26 cellular contexts compared by ENCODE assay signal in genomic region chr5:73431204-73431851, GRCh38. TPM values are rescaled to one million over a fixed set of nuclear protein-coding genes. Genes with fewer than 3 reads are reported as not detected.
"Had no signal": no experiment of that assay in that cellular context is flagged by ENCODE, and none has a peak within 500 bp of the region (broad histone marks: within the 10 kb centered on the region; RNA-seq: fewer than 3 reads in every experiment).

No MANE protein-coding gene starts in this region.

- H3K27ac ChIP-seq: coronary artery, esophagus muscularis mucosa, gastrocnemius medialis, heart left ventricle, hepatocyte, neural progenitor cell, prostate gland, sigmoid colon, stomach, thyroid gland, vagina had no signal

- H3K9ac ChIP-seq: neural progenitor cell had no signal

- H3K4me3 ChIP-seq: coronary artery, esophagus muscularis mucosa, gastrocnemius medialis, heart left ventricle, hepatocyte, lung, mucosa of descending colon, neural progenitor cell, prostate gland, sigmoid colon, stomach, thyroid gland, vagina had no signal

- H2AFZ ChIP-seq: hepatocyte, neural progenitor cell had no signal

- ATAC-seq: gastrocnemius medialis; heart left ventricle; left lobe of liver; mucosa of descending colon; right cardiac atrium; stimulated activated effector memory CD8-positive, alpha-beta T cell treated with anti-CD3 and anti-CD28 coated beads, Interleukin-12 subunit alpha, Interleukin-12 subunit beta, amount 100 ng/mL, for 72 hours had no signal

- H3K4me2 ChIP-seq: hepatocyte, neural progenitor cell had no signal

- H3K36me3 ChIP-seq: esophagus muscularis mucosa, gastrocnemius medialis, heart left ventricle, neural progenitor cell, prostate gland, sigmoid colon, stomach, thyroid gland, vagina had no signal

- H3K4me1 ChIP-seq: gastrocnemius medialis, prostate gland, thyroid gland had no signal

- H3K79me2 ChIP-seq: hepatocyte had no signal

- H3K9me3 ChIP-seq: esophagus muscularis mucosa, gastrocnemius medialis, heart left ventricle, mucosa of descending colon, prostate gland, sigmoid colon, stomach, thyroid gland, vagina had no signal

- DNase-seq: dermis blood vessel endothelial cell; effector memory CD4-positive, alpha-beta T cell; gastrocnemius medialis; heart left ventricle; kidney; mesenchymal stem cell; mucosa of descending colon; naive B cell; right cardiac atrium; sigmoid colon; stimulated activated CD4-positive, alpha-beta T cell treated with anti-CD3 and anti-CD28 coated beads, Interleukin-2, amount 100 ng/mL, for 24 hours; stimulated activated CD4-positive, alpha-beta T cell treated with anti-CD3 and anti-CD28 coated beads, Interleukin-4, amount 100 ng/mL, for 24 hours; stimulated activated naive CD4-positive, alpha-beta T cell treated with Interleukin-2 at 50 U/mL for 16 hours; stomach; thyroid gland; trophoblast cell had no signal

RNA-seq across cellular contexts. Expression of gene FOXD1, which starts 17.2 kb away (rescaled TPM):
- total RNA-seq: left lobe of liver, liver, right cardiac atrium, vagina had no signal
- polyA plus RNA-seq: liver had no signal
